In genomic region chr7:92025260-92025659, GRCh38 we compare ENCODE assay signal across 14 cellular contexts.
DNase-seq lines count a peak whose midpoint lies in the region; FAIRE-seq and TF ChIP-seq lines count a peak whose summit lies in the region.
"Had no signal": no experiment of that assay in that cellular context is flagged by ENCODE, and none has a peak within 500 bp of the region (broad histone marks: within the 10 kb centered on the region; RNA-seq: fewer than 3 reads in every experiment).

No MANE protein-coding gene starts in this region.

- POLR2A ChIA-PET in AG04450 (lab: Yijun Ruan, JAX) = no interaction called here

- no peaks in the 10 kb centered on the region for H3K36me3 ChIP-seq in kidney epithelial cell (ENCODE audit: control insufficient read depth, insufficient read depth, low read length)
- H3K36me3 ChIP-seq: uterus had no signal

- H3K27ac ChIP-seq in AG04450 (ENCODE audit: low read depth, low read length) (no peak overlapping the region), caudate nucleus (ENCODE audit: low read depth, low read length) (no peak overlapping the region)
- H3K27ac ChIP-seq: neutrophil, uterus had no signal

- H3K9me3 ChIP-seq in AG04450 (ENCODE audit: control insufficient read depth, insufficient read depth, low read length) = peaks cover 13% of the 10 kb centered on the region
- H3K9me3 ChIP-seq: neutrophil, uterus had no signal

- TF ChIP-seq CTCF in AG04450 (IDR thresholded peaks at IDR 0.05; ENCODE audit: low read depth, low read length) (no peak), cardiac fibroblast (IDR thresholded peaks at IDR 0.05; ENCODE audit: low read depth, low read length) (no peak), kidney epithelial cell (IDR thresholded peaks at IDR 0.05; ENCODE audit: insufficient read depth, low read length, poor library complexity, severe bottlenecking) (no peak)

- no peak for TF ChIP-seq POLR2A in GM12891 (IDR thresholded peaks at IDR 0.05; ENCODE audit: low read depth, low read length)

- CTCF ChIA-PET in AG04450 (lab: Charles Lee) = interaction anchor here (0.6 kb wide), 1 partner anchor 145 kb away, joined by 3 read pairs; no protein-coding TSS in a partner anchor

- DNase-seq in AG04450 (ENCODE audit: low read depth, low spot score) (peak; percentile 48), M059J (ENCODE audit: low read depth) (peak; percentile 84), cardiac fibroblast (ENCODE audit: low read depth in 2 of 2) (peak; percentile 29 to 86), kidney epithelial cell (ENCODE audit: low read depth) (peak; percentile 14), caudate nucleus (lab: John Stamatoyannopoulos, UW) (no peak), GM12891 (ENCODE audit: insufficient read length, low spot score) (no peak), NCI-H446 treated with DMSO at 0.1 percent for 48 hours (lab: John Stamatoyannopoulos, UW) (no peak), OCI-M2 (lab: John Stamatoyannopoulos, UW; ENCODE audit: unreplicated experiment) (no peak)
- DNase-seq: NCI-H1694 treated with DMSO at 0.1 percent for 48 hours, NCI-H774, uterus had no signal

- H3K4me3 ChIP-seq in AG04450 (ENCODE audit: low read depth, low read length) = no peak overlapping the region
- H3K4me3 ChIP-seq in cardiac fibroblast (replicated peaks in 1 of 2; ENCODE audit: low read depth in 2 of 2, low read length in 2 of 2) = no peak overlapping the region
- H3K4me3 ChIP-seq in kidney epithelial cell (ENCODE audit: low read depth, low read length) = no peak overlapping the region
- H3K4me3 ChIP-seq: K562, lung, uterus had no signal

- no peak for FAIRE-seq in GM12891 (lab: Jason Lieb, UNC)
- FAIRE-seq: K562 had no signal

- H3K27me3 ChIP-seq in AG04450 (ENCODE audit: control insufficient read depth, insufficient read depth, low read length) (no peaks in the 10 kb centered on the region), kidney epithelial cell (ENCODE audit: control insufficient read depth, insufficient read depth, low read length) (no peaks in the 10 kb centered on the region)
- H3K27me3 ChIP-seq: neutrophil, uterus had no signal

TF ChIP-seq in GM12891, 5 proteins besides CTCF, POLR2A, EP300 and RAD21:
- TF ChIP-seq PAX5 (IDR thresholded peaks at IDR 0.05; ENCODE audit: insufficient read depth, low read length, severe bottlenecking) (no peak), TAF1 (IDR thresholded peaks at IDR 0.05; ENCODE audit: low read depth, low read length) (no peak), SPI1 (IDR thresholded peaks at IDR 0.05; ENCODE audit: low read depth, low read length) (no peak), POLR2AphosphoS5 (IDR thresholded peaks at IDR 0.05; ENCODE audit: low read depth, low read length) (no peak), POU2F2 (IDR thresholded peaks at IDR 0.05; ENCODE audit: low read depth, low read length) (no peak)

Comparison
In these comparisons a context has a peak if more than half of its experiments do, and no peak if none do; other contexts are left out.
1. DNase-seq: peak in AG04450 (single experiment), M059J (single experiment), cardiac fibroblast (2 of 2) and kidney epithelial cell (single experiment); none in caudate nucleus (0 of 61), GM12891 (single experiment), NCI-H446 treated with DMSO at 0.1 percent for 48 hours (single experiment) and OCI-M2 (single experiment).